ENCODE assay signal across 8 cellular contexts in genomic region chr19:45569619-45570421, GRCh38. TPM values are rescaled to one million over a fixed set of nuclear protein-coding genes. Genes with fewer than 3 reads are reported as not detected.
DNase-seq lines count a peak whose midpoint lies in the region; ATAC-seq and TF ChIP-seq lines count a peak whose summit lies in the region.

No MANE protein-coding gene starts in this region.

- H3K9me3 ChIP-seq in heart left ventricle, result peaks cover 0 to 6% (median 0%) of the 10 kb centered on the region in 12 donors
- no peaks in the 10 kb centered on the region for H3K9me3 ChIP-seq in skeletal muscle tissue (ENCODE audit: control insufficient read depth in 3 of 3, low read length in 3 of 3)

- TF ChIP-seq CTCF in heart left ventricle (IDR thresholded peaks at IDR 0.05), result peak; percentile 59 to 84 (median 73)

- intact Hi-C loops in heart left ventricle (cut with DNase I), result loop anchor here in 8 of 10 donors (1.0 to 10.0 kb wide), 7 partner anchors 43 to 135 kb away; no protein-coding TSS in a partner anchor

- H3K27me3 ChIP-seq in heart left ventricle, result no peaks in the 10 kb centered on the region
- no peaks in the 10 kb centered on the region for H3K27me3 ChIP-seq in skeletal muscle tissue (ENCODE audit: control insufficient read depth in 3 of 3, insufficient read depth in 3 of 3, low read length in 3 of 3)

- no peaks in the 10 kb centered on the region for H3K36me3 Mint-ChIP-seq in activated naive CD4-positive, alpha-beta T cell treated with anti-CD3 and anti-CD28 coated beads, Interleukin-2, amount 50 U/mL, for 24 hours

- H3K27ac ChIP-seq in heart left ventricle, result peak overlapping the region in 11 of 12 donors; percentile 19 to 83 (median 64)
- H3K27ac ChIP-seq in skeletal muscle tissue (ENCODE audit: low read depth, low read length), result peak overlapping the region; percentile 86

- peak; percentile 64 to 76 (median 70) for ATAC-seq in heart left ventricle
- no peak for ATAC-seq in HG02885 (IDR thresholded peaks at IDR 0.05; ENCODE audit: poor library complexity, unreplicated experiment)

- no peak for TF ChIP-seq POLR2A in heart left ventricle (IDR thresholded peaks at IDR 0.05)

- DNase-seq in NCI-H510A treated with DMSO at 0.1 percent for 48 hours (lab: John Stamatoyannopoulos, UW) (peak; percentile 29), NCI-H510A (lab: John Stamatoyannopoulos, UW) (no peak), RPMI7951 (ENCODE audit: low read depth) (peak; percentile 29), heart left ventricle (peak; percentile 51 to 83 (median 71)), NCI-H128 (lab: John Stamatoyannopoulos, UW; ENCODE audit: unreplicated experiment) (no peak)

- H3K27me3 Mint-ChIP-seq in activated naive CD4-positive, alpha-beta T cell treated with anti-CD3 and anti-CD28 coated beads, Interleukin-2, amount 50 U/mL, for 24 hours, result no peaks in the 10 kb centered on the region

- no peaks in the 10 kb centered on the region for H3K36me3 ChIP-seq in heart left ventricle
- H3K36me3 ChIP-seq in skeletal muscle tissue (ENCODE audit: control insufficient read depth in 3 of 3, insufficient read depth in 3 of 3, low read length in 3 of 3), result peaks cover 0 to 3% (median 0%) of the 10 kb centered on the region in 3 donors

- H3K4me3 ChIP-seq in heart left ventricle (no peak overlapping the region), skeletal muscle tissue (ENCODE audit: low read length in 3 of 3) (no peak overlapping the region)

- H3K27ac Mint-ChIP-seq in activated naive CD4-positive, alpha-beta T cell treated with anti-CD3 and anti-CD28 coated beads, Interleukin-2, amount 50 U/mL, for 24 hours, result peak overlapping the region; percentile 87

- H3K9me3 Mint-ChIP-seq in activated naive CD4-positive, alpha-beta T cell treated with anti-CD3 and anti-CD28 coated beads, Interleukin-2, amount 50 U/mL, for 24 hours, result no peaks in the 10 kb centered on the region

- peak overlapping the region in 1 of 3 donors; percentile 33 for H3K9ac ChIP-seq in skeletal muscle tissue (ENCODE audit: low read depth in 1 of 3, low read length in 3 of 3)

- H3K4me1 ChIP-seq in heart left ventricle (peaks cover 0 to 50% (median 20%) of the 10 kb centered on the region in 12 donors), skeletal muscle tissue (ENCODE audit: control insufficient read depth in 3 of 3, insufficient read depth in 3 of 3, low read length in 3 of 3) (peaks cover 25 to 44% (median 26%) of the 10 kb centered on the region in 3 donors)

- 40 to 57% (median 51%) methylated on average over 14 to 15 of the region's 15 CpGs for WGBS in heart left ventricle, 4 donors

- H3K4me1 Mint-ChIP-seq in activated naive CD4-positive, alpha-beta T cell treated with anti-CD3 and anti-CD28 coated beads, Interleukin-2, amount 50 U/mL, for 24 hours, result peaks cover 18% of the 10 kb centered on the region

- no peak overlapping the region for H3K4me3 Mint-ChIP-seq in activated naive CD4-positive, alpha-beta T cell treated with anti-CD3 and anti-CD28 coated beads, Interleukin-2, amount 50 U/mL, for 24 hours

RNA-seq across cellular contexts. Expression of gene OPA3, which starts 14.8 kb away (rescaled TPM):
- total RNA-seq in RPMI7951 (2014; rRNA removed; shearing (Covaris generic)), result 5.2 and 8.4 TPM in 2 replicates
- total RNA-seq in heart left ventricle (10 to 100 TPM; 21.3 to 30.4 (median 22.5) TPM), skeletal muscle tissue (3.7 TPM)
- polyA plus RNA-seq in heart left ventricle, result 10 to 100 TPM; 13.1 to 22.3 TPM

RNA-seq across cellular contexts. Expression of gene GPR4, which starts 32.2 kb away (rescaled TPM):
- 0.10 TPM in 1 of 2 replicates, not detected in the other for total RNA-seq in RPMI7951 (2014; rRNA removed; shearing (Covaris generic))
- total RNA-seq in heart left ventricle (10 to 100 TPM in 3 of 9 donors, 1 to 10 TPM in 6; 2.7 to 36.0 (median 4.3) TPM), skeletal muscle tissue (0.52 TPM)
- polyA plus RNA-seq in heart left ventricle, result 1 to 10 TPM; 5.1 to 6.9 TPM

Comparison
In these comparisons a context has a peak if more than half of its experiments do, and no peak if none do; other contexts are left out.
1. DNase-seq: peak in NCI-H510A treated with DMSO at 0.1 percent for 48 hours (single experiment), RPMI7951 (single experiment) and heart left ventricle (5 of 5); none in NCI-H510A (single experiment) and NCI-H128 (single experiment).